Comparison of ENCODE assay signal across 12 cellular contexts in genomic region chr6:125717120-125717731, GRCh38. TPM values are rescaled to one million over a fixed set of nuclear protein-coding genes. Genes with fewer than 3 reads are reported as not detected.
DNase-seq lines count a peak whose midpoint lies in the region; ATAC-seq and TF ChIP-seq lines count a peak whose summit lies in the region.
"Had no signal": no experiment of that assay in that cellular context is flagged by ENCODE, and none has a peak within 500 bp of the region (broad histone marks: within the 10 kb centered on the region; RNA-seq: fewer than 3 reads in every experiment).

No MANE protein-coding gene starts in this region.

- H2BK15ac ChIP-seq in neuronal stem cell (ENCODE audit: low read length) = no peak overlapping the region

- intact Hi-C loops in mucosa of descending colon (cut with DNase I, micrococcal nuclease) = no loop called here
- intact Hi-C loops in esophagus muscularis mucosa (cut with DNase I) = no loop called here
- intact Hi-C loops in left lung (cut with DNase I) = no loop called here

- TF ChIP-seq EP300 in esophagus muscularis mucosa (IDR thresholded peaks at IDR 0.05) = no peak

- H3K4me3 ChIP-seq in mucosa of descending colon = no peak overlapping the region
- no peak overlapping the region for H3K4me3 ChIP-seq in neuronal stem cell (ENCODE audit: low read length in 2 of 2)
- no peak overlapping the region for H3K4me3 ChIP-seq in esophagus muscularis mucosa
- no peak overlapping the region for H3K4me3 ChIP-seq in left lung
- H3K4me3 ChIP-seq: lung, SJSA1 had no signal

- WGBS in neuronal stem cell (ENCODE audit: extremely low coverage in 2 of 2, insufficient read length in 2 of 2, insufficient replicate concordance in 1 of 2), 2 donors = no CpG with 5 or more reads among the region's 2 CpGs
- 69% methylated on average over 2 of the region's 2 CpGs for WGBS in esophagus muscularis mucosa

- H3K27me3 ChIP-seq in neuronal stem cell (ENCODE audit: control insufficient read depth in 3 of 3, insufficient read depth in 3 of 3, low read depth in 1 of 3, low read length in 3 of 3) = peaks cover 0 to 65% (median 0%) of the 10 kb centered on the region in 3 experiments
- H3K27me3 ChIP-seq in esophagus muscularis mucosa = no peaks in the 10 kb centered on the region
- H3K27me3 ChIP-seq in left lung = no peaks in the 10 kb centered on the region
- H3K27me3 ChIP-seq: SJSA1 had no signal

- peak; percentile 11 for DNase-seq in A172 (ENCODE audit: low spot score)
- DNase-seq in mucosa of descending colon = no peak
- no peak for DNase-seq in neuronal stem cell (ENCODE audit: low spot score)
- no peak for DNase-seq in esophagus muscularis mucosa (ENCODE audit: extremely low spot score)
- DNase-seq in left lung = no peak
- DNase-seq: NCI-H2081 treated with DMSO at 0.1 percent for 48 hours had no signal

- H3K23ac ChIP-seq in neuronal stem cell (ENCODE audit: low read depth, low read length, poor library complexity) = no peak overlapping the region

- H3K9ac ChIP-seq in neuronal stem cell (ENCODE audit: low read depth, low read length, poor library complexity) = no peak overlapping the region

- H2BK120ac ChIP-seq in neuronal stem cell (ENCODE audit: low read depth, low read length) = no peak overlapping the region

- H3K79me1 ChIP-seq in neuronal stem cell (ENCODE audit: low read depth, low read length) = no peaks in the 10 kb centered on the region

- H3K9me3 ChIP-seq in mucosa of descending colon = no peaks in the 10 kb centered on the region
- no peaks in the 10 kb centered on the region for H3K9me3 ChIP-seq in neuronal stem cell (replicated peaks in 1 of 2; ENCODE audit: control insufficient read depth in 2 of 2, insufficient read depth in 1 of 2, low read depth in 1 of 2, low read length in 2 of 2)
- no peaks in the 10 kb centered on the region for H3K9me3 ChIP-seq in esophagus muscularis mucosa
- H3K9me3 ChIP-seq in left lung = no peaks in the 10 kb centered on the region
- H3K9me3 ChIP-seq: SJSA1 had no signal

- TF ChIP-seq CTCF in mucosa of descending colon (IDR thresholded peaks at IDR 0.05) (no peak), esophagus muscularis mucosa (IDR thresholded peaks at IDR 0.05) (no peak), left lung (IDR thresholded peaks at IDR 0.05) (no peak)

- H3K18ac ChIP-seq in neuronal stem cell (ENCODE audit: low read length) = no peak overlapping the region

- H3K36me3 ChIP-seq in mucosa of descending colon (ENCODE audit: low read depth) (no peaks in the 10 kb centered on the region), neuronal stem cell (replicated peaks in 1 of 2; ENCODE audit: control insufficient read depth in 2 of 2, insufficient read depth in 2 of 2, low read length in 2 of 2) (no peaks in the 10 kb centered on the region), esophagus muscularis mucosa (no peaks in the 10 kb centered on the region), left lung (no peaks in the 10 kb centered on the region)
- H3K36me3 ChIP-seq: SJSA1 had no signal

- H3K27ac ChIP-seq in neuronal stem cell (replicated peaks; ENCODE audit: low read length) (no peak overlapping the region), esophagus muscularis mucosa (replicated peaks in 1 of 4) (no peak overlapping the region), left lung (no peak overlapping the region)
- H3K27ac ChIP-seq: 22Rv1, SJSA1 had no signal

- no peak overlapping the region for H4K8ac ChIP-seq in neuronal stem cell (ENCODE audit: low read depth, low read length)

- ATAC-seq in GM19035 (IDR thresholded peaks at IDR 0.05; ENCODE audit: unreplicated experiment) (peak; percentile 90), HG02642 (IDR thresholded peaks at IDR 0.05; ENCODE audit: poor library complexity, unreplicated experiment) (peak; percentile 82), HG03460 (IDR thresholded peaks at IDR 0.05; ENCODE audit: unreplicated experiment) (peak; percentile 85), mucosa of descending colon (no peak), left lung (no peak)

- H4K91ac ChIP-seq in neuronal stem cell (ENCODE audit: low read depth, low read length, poor library complexity) = no peak overlapping the region

- H3K4ac ChIP-seq in neuronal stem cell (ENCODE audit: low read length) = no peak overlapping the region

- H2AFZ ChIP-seq in neuronal stem cell (ENCODE audit: low read length) = no peak overlapping the region

- H3K4me2 ChIP-seq in neuronal stem cell (ENCODE audit: insufficient read depth, low read length, poor library complexity, severe bottlenecking) = no peak overlapping the region

- H2AK5ac ChIP-seq in neuronal stem cell (ENCODE audit: low read depth, low read length) = no peak overlapping the region

- no peak overlapping the region for H3K14ac ChIP-seq in neuronal stem cell (ENCODE audit: low read length)

- TF ChIP-seq POLR2A in esophagus muscularis mucosa (IDR thresholded peaks at IDR 0.05; ENCODE audit: low read depth) = no peak

- no peak overlapping the region for H2BK12ac ChIP-seq in neuronal stem cell (ENCODE audit: low read length)

- H3K4me1 ChIP-seq in mucosa of descending colon (ENCODE audit: low read depth) (no peaks in the 10 kb centered on the region), neuronal stem cell (ENCODE audit: control insufficient read depth in 2 of 2, insufficient read depth in 1 of 2, low read depth in 1 of 2, low read length in 2 of 2) (peaks cover 0 to 5% of the 10 kb centered on the region in 2 donors), esophagus muscularis mucosa (no peaks in the 10 kb centered on the region), left lung (no peaks in the 10 kb centered on the region)
- H3K4me1 ChIP-seq: SJSA1 had no signal

- H2BK5ac ChIP-seq in neuronal stem cell (ENCODE audit: low read length) = no peak overlapping the region

RNA-seq across cellular contexts. Expression of gene HEY2, which starts 32.2 kb away (rescaled TPM):
- not detected in 2 replicates for total RNA-seq in A172 (2014; rRNA removed; shearing (Covaris generic))
- 1 to 10 TPM in 2 of 3 donors, under 1 TPM in 1; 0.58 to 2.9 (median 1.5) TPM for total RNA-seq in mucosa of descending colon
- 0.36 TPM for polyA plus RNA-seq in neuronal stem cell (2013, experiment 1 of 2)
- polyA plus RNA-seq in neuronal stem cell (2013, experiment 2 of 2) = 0.25 TPM
- total RNA-seq in esophagus muscularis mucosa = 1 to 10 TPM; 1.7 to 3.1 (median 2.3) TPM
- total RNA-seq in left lung = 1 to 10 TPM; 1.4 to 3.6 TPM

Comparison
In these comparisons a context has a peak if more than half of its experiments do, and no peak if none do; other contexts are left out.
1. ATAC-seq: peak in GM19035 (single experiment), HG02642 (single experiment) and HG03460 (single experiment); none in mucosa of descending colon (single experiment) and left lung (single experiment).